1 cellular context compared by ENCODE assay signal in the genomic region with DNA sequence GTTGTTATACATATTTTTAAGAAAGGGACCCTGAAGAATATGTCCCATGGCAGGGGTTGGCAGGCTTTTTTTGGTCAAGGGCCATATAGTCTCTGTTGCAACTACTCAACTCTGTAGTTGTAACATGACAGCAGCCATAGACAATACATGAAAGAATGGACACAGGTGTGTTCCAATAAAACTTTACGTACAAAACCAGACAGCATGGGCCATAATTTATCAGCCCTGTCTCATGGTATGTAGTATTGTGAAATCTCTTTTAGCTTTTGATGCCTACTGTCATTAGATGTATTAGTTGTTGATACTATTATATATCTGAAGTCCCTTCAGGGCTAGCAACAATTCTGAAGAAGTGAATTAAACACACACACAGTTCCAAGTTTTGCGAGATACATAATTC.
TF ChIP-seq lines count a peak whose summit lies in the region.

No MANE protein-coding gene starts in this region.

TF ChIP-seq in A549, 52 proteins besides CTCF, POLR2A, EP300 and RAD21:
- TF ChIP-seq KDM5A (IDR thresholded peaks at IDR 0.05) = no peak
- 0 out of 2 replicates have a peak, but pooled peaks have one; percentile 41 for TF ChIP-seq HOXA7 (CRISPR knock-in tag; IDR thresholded peaks at IDR 0.05)
- no peak for TF ChIP-seq SMC3 (IDR thresholded peaks at IDR 0.05)
- no peak for TF ChIP-seq ZNF302 (CRISPR knock-in tag; IDR thresholded peaks at IDR 0.05)
- no peak for TF ChIP-seq GATA3 (IDR thresholded peaks at IDR 0.05; ENCODE audit: borderline replicate concordance)
- no peak for TF ChIP-seq EHMT2 (IDR thresholded peaks at IDR 0.05; ENCODE audit: low read depth)
